ENCODE assay signal across 11 cellular contexts in genomic region chr6:84618046-84618752, GRCh38.
DNase-seq lines count a peak whose midpoint lies in the region; ATAC-seq lines count a peak whose summit lies in the region.
"Had no signal": no experiment of that assay in that cellular context is flagged by ENCODE, and none has a peak within 500 bp of the region (broad histone marks: within the 10 kb centered on the region; RNA-seq: fewer than 3 reads in every experiment).

No MANE protein-coding gene starts in this region.

- no peak overlapping the region for H3K4me3 Mint-ChIP-seq in activated naive CD4-positive, alpha-beta T cell treated with anti-CD3 and anti-CD28 coated beads for 36 hours

- peak overlapping the region; percentile 83 for H3K9ac ChIP-seq in mesenchymal stem cell (ENCODE audit: low read length)

- H3K9me3 Mint-ChIP-seq in activated naive CD4-positive, alpha-beta T cell treated with anti-CD3 and anti-CD28 coated beads for 36 hours: peaks cover 3% of the 10 kb centered on the region

- H3K4me1 Mint-ChIP-seq in activated naive CD4-positive, alpha-beta T cell treated with anti-CD3 and anti-CD28 coated beads for 36 hours (ENCODE audit: low read depth): no peaks in the 10 kb centered on the region

- H3K79me1 ChIP-seq in mesenchymal stem cell (replicated peaks; ENCODE audit: low read length, poor library complexity, severe bottlenecking): no peaks in the 10 kb centered on the region

- WGBS in mesenchymal stem cell: 31% methylated on average over 4 of the region's 8 CpGs

- H3K27me3 Mint-ChIP-seq in activated naive CD4-positive, alpha-beta T cell treated with anti-CD3 and anti-CD28 coated beads for 36 hours (ENCODE audit: low read depth): no peaks in the 10 kb centered on the region

- H4K8ac ChIP-seq in mesenchymal stem cell (ENCODE audit: low read length): peak overlapping the region; percentile 54

- intact Hi-C loops in activated naive CD4-positive, alpha-beta T cell treated with anti-CD3 and anti-CD28 coated beads for 36 hours (cut with micrococcal nuclease): no loop called here

- peak overlapping the region in 1 of 2 experiments; percentile 13 for H3K4me3 ChIP-seq in mesenchymal stem cell (ENCODE audit: insufficient read depth in 1 of 2, low read depth in 1 of 2, low read length in 2 of 2)
- H3K4me3 ChIP-seq: right lobe of liver had no signal

- peak overlapping the region; percentile 15 to 51 for H3K4ac ChIP-seq in mesenchymal stem cell (ENCODE audit: low read depth in 1 of 2, low read length in 2 of 2)

- no peak overlapping the region for H3K27ac Mint-ChIP-seq in activated naive CD4-positive, alpha-beta T cell treated with anti-CD3 and anti-CD28 coated beads for 36 hours

- H3K14ac ChIP-seq in mesenchymal stem cell (ENCODE audit: low read length in 2 of 2): no peak overlapping the region

- H2BK5ac ChIP-seq in mesenchymal stem cell (ENCODE audit: low read depth, low read length, poor library complexity, severe bottlenecking): peak overlapping the region; percentile 75

- ATAC-seq in GM18907 (IDR thresholded peaks at IDR 0.05; ENCODE audit: unreplicated experiment) (no peak), GM19395 (IDR thresholded peaks at IDR 0.05; ENCODE audit: unreplicated experiment) (no peak)
- ATAC-seq: right lobe of liver had no signal

- peak overlapping the region; percentile 98 for H3K27ac ChIP-seq in mesenchymal stem cell (ENCODE audit: low read length, poor library complexity, severe bottlenecking)
- H3K27ac ChIP-seq: right lobe of liver had no signal

- H3K36me3 Mint-ChIP-seq in activated naive CD4-positive, alpha-beta T cell treated with anti-CD3 and anti-CD28 coated beads for 36 hours (ENCODE audit: low read depth): no peaks in the 10 kb centered on the region

- peak overlapping the region; percentile 58 for H2AFZ ChIP-seq in mesenchymal stem cell (ENCODE audit: low read depth, low read length)

- peak overlapping the region; percentile 93 for H2AK5ac ChIP-seq in mesenchymal stem cell (ENCODE audit: low read length, severe bottlenecking)

- no peaks in the 10 kb centered on the region for H3K27me3 ChIP-seq in mesenchymal stem cell (ENCODE audit: control insufficient read depth in 1 of 2, insufficient read depth in 1 of 2, low read length in 2 of 2)
- H3K27me3 ChIP-seq: BE2C, right lobe of liver had no signal

- no peak overlapping the region for H3K23ac ChIP-seq in mesenchymal stem cell (ENCODE audit: low read length in 2 of 2)

- peak overlapping the region in 1 of 2 experiments; percentile 37 for H2BK12ac ChIP-seq in mesenchymal stem cell (ENCODE audit: low read length in 2 of 2)

- H4K91ac ChIP-seq in mesenchymal stem cell (ENCODE audit: low read length): no peak overlapping the region

- H2BK15ac ChIP-seq in mesenchymal stem cell (ENCODE audit: low read depth, poor library complexity, severe bottlenecking): no peak overlapping the region

- H3K4me1 ChIP-seq in mesenchymal stem cell (ENCODE audit: control insufficient read depth, insufficient read depth, low read depth, low read length): no peaks in the 10 kb centered on the region
- H3K4me1 ChIP-seq: BE2C, right lobe of liver had no signal

- peak; percentile 84 for DNase-seq in AG08395 (ENCODE audit: low spot score)
- peak; percentile 56 for DNase-seq in NCI-H226
- peak; percentile 72 to 88 for DNase-seq in dermis microvascular lymphatic vessel endothelial cell (ENCODE audit: low read depth in 2 of 2)
- DNase-seq in mesenchymal stem cell: peak; percentile 80
- no peak for DNase-seq in activated naive CD4-positive, alpha-beta T cell treated with anti-CD3 and anti-CD28 coated beads for 36 hours
- DNase-seq in NCI-H187 treated with DMSO at 0.1 percent for 48 hours (lab: John Stamatoyannopoulos, UW): no peak
- DNase-seq: right lobe of liver, SIG-M5 had no signal

- no peak overlapping the region for H2BK120ac ChIP-seq in mesenchymal stem cell (ENCODE audit: low read depth, low read length)

- H3K36me3 ChIP-seq in mesenchymal stem cell (ENCODE audit: control insufficient read depth in 1 of 2, insufficient read depth in 2 of 2, low read depth in 1 of 2, low read length in 2 of 2): no peaks in the 10 kb centered on the region
- H3K36me3 ChIP-seq: BE2C, right lobe of liver had no signal

- peak overlapping the region; percentile 13 for H3K4me2 ChIP-seq in mesenchymal stem cell (ENCODE audit: low read length, poor library complexity, severe bottlenecking)

- H3K9me3 ChIP-seq in mesenchymal stem cell (ENCODE audit: control insufficient read depth, low read length): no peaks in the 10 kb centered on the region
- H3K9me3 ChIP-seq: BE2C, right lobe of liver had no signal

- CTCF ChIA-PET in activated naive CD4-positive, alpha-beta T cell treated with anti-CD3 and anti-CD28 coated beads for 36 hours (lab: Charles Lee): interaction anchor here (0.6 kb wide), 1 partner anchor 316 kb away, joined by 4 read pairs; no protein-coding TSS in a partner anchor

- H3K18ac ChIP-seq in mesenchymal stem cell (ENCODE audit: low read depth in 1 of 2, low read length in 2 of 2): peak overlapping the region in 1 of 2 experiments; percentile 92

Comparison
In these comparisons a context has a peak if more than half of its experiments do, and no peak if none do; other contexts are left out.
1. DNase-seq: peak in AG08395 (single experiment), NCI-H226 (single experiment), dermis microvascular lymphatic vessel endothelial cell (2 of 2) and mesenchymal stem cell (single experiment); none in activated naive CD4-positive, alpha-beta T cell treated with anti-CD3 and anti-CD28 coated beads for 36 hours (single experiment) and NCI-H187 treated with DMSO at 0.1 percent for 48 hours (single experiment).